In the genomic region with DNA sequence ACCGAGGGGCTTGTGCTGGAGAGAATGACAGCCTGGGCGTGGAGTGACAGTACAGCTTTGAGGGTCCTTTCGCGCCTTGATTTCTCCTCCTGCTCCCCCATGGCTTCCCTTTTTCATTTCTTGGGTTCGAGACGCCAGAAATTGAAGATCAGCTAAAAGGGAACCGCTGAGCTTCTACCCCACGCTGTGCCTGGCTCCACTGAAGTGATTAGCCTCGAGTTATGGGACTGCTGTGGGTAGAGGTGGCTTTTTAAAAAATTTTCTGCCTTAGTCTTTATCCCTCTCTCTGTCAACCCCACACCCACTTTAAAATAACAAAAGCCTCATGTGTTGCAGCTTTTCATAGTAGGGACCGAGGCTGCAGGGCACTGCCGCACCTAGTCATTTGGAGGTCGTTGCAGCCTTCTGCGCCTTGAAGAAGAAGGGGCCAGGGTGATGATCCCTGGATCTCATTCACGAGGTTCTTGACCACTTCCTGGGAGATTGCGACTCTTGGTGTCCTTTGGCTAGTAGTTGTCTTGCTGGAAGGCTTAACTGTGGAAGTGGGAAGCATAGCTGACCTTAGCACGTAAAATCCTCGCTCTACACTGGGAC, we compare ENCODE assay signal across 8 cellular contexts. TPM values are rescaled to one million over a fixed set of nuclear protein-coding genes. Genes with fewer than 3 reads are reported as not detected.
DNase-seq lines count a peak whose midpoint lies in the region; ATAC-seq and TF ChIP-seq lines count a peak whose summit lies in the region.

No MANE protein-coding gene starts in this region.

- H3K4me3 Mint-ChIP-seq in T-helper 1 cell treated with Interleukin-12 subunit alpha and Interleukin-12 subunit beta and Interleukin-4 antibody, amounts not matched to agents 30 μg/mL and 1 μg/mL, for 36 hours = peak overlapping the region; percentile 92
- peak overlapping the region; percentile 92 to 97 (median 97) for H3K4me3 Mint-ChIP-seq in nephron

- H3K36me3 ChIP-seq in HEK293 (ENCODE audit: control insufficient read depth in 2 of 2, insufficient read depth in 1 of 2, low read length in 2 of 2) = no peaks in the 10 kb centered on the region

- no peaks in the 10 kb centered on the region for H3K27me3 Mint-ChIP-seq in T-helper 1 cell treated with Interleukin-12 subunit alpha and Interleukin-12 subunit beta and Interleukin-4 antibody, amounts not matched to agents 30 μg/mL and 1 μg/mL, for 36 hours (ENCODE audit: low read depth)
- no peaks in the 10 kb centered on the region for H3K27me3 Mint-ChIP-seq in nephron (ENCODE audit: low read depth)

- no peak for TF ChIP-seq CTCF in HEK293 (tag by site-specific recombination; IDR thresholded peaks at IDR 0.05)
- no peak for TF ChIP-seq CTCF in nephron (IDR thresholded peaks at IDR 0.05; ENCODE audit: unreplicated experiment in 3 of 3)

- H3K4me1 ChIP-seq in HEK293 (ENCODE audit: control insufficient read depth, insufficient read depth, low read length) = peaks cover 5% of the 10 kb centered on the region; the same call in 1 of the 2 replicates

- H3K27ac ChIP-seq in HEK293 (ENCODE audit: extremely low read depth, low read depth, low read length) = no peak overlapping the region; the same call in 1 of the 2 replicates

- H3K9me3 ChIP-seq in HEK293 (ENCODE audit: control insufficient read depth, insufficient read depth, low read depth, low read length) = no peaks in the 10 kb centered on the region

- peak overlapping the region; percentile 93 for H3K4me3 ChIP-seq in HEK293 (ENCODE audit: low read depth, low read length)

- H3K27ac Mint-ChIP-seq in T-helper 1 cell treated with Interleukin-12 subunit alpha and Interleukin-12 subunit beta and Interleukin-4 antibody, amounts not matched to agents 30 μg/mL and 1 μg/mL, for 36 hours = peak overlapping the region; percentile 99
- H3K27ac Mint-ChIP-seq in nephron = peak overlapping the region; percentile 99

- ATAC-seq in esophagus mucosa = peak; percentile 6
- ATAC-seq in GM19467 (IDR thresholded peaks at IDR 0.05; ENCODE audit: unreplicated experiment) = no peak

- H3K9me3 Mint-ChIP-seq in T-helper 1 cell treated with Interleukin-12 subunit alpha and Interleukin-12 subunit beta and Interleukin-4 antibody, amounts not matched to agents 30 μg/mL and 1 μg/mL, for 36 hours = no peaks in the 10 kb centered on the region
- no peaks in the 10 kb centered on the region for H3K9me3 Mint-ChIP-seq in nephron

- CTCF ChIA-PET in HEK293 (lab: Yijun Ruan, JAX) = interaction anchor here (0.5 to 1.0 kb wide), 3 partner anchors 211 to 341 kb away, joined by 3 to 4 read pairs (median 3); no protein-coding TSS in a partner anchor

- DNase-seq in COLO668 (lab: John Stamatoyannopoulos, UW; ENCODE audit: unreplicated experiment) (peak; percentile 10), DMS153 (lab: John Stamatoyannopoulos, UW) (no peak), GM19240 (ENCODE audit: insufficient read length, low spot score) (no peak)

- peaks cover 35% of the 10 kb centered on the region for H3K4me1 Mint-ChIP-seq in T-helper 1 cell treated with Interleukin-12 subunit alpha and Interleukin-12 subunit beta and Interleukin-4 antibody, amounts not matched to agents 30 μg/mL and 1 μg/mL, for 36 hours (ENCODE audit: low read depth)
- peaks cover 34% of the 10 kb centered on the region for H3K4me1 Mint-ChIP-seq in nephron

- POLR2A ChIA-PET in HEK293 (lab: Yijun Ruan, JAX) = interaction anchor here (0.9 to 3.0 kb wide), 5 partner anchors 10 to 366 kb away, joined by 3 to 22 read pairs (median 3); a partner anchor contains a TSS

- H3K36me3 Mint-ChIP-seq in T-helper 1 cell treated with Interleukin-12 subunit alpha and Interleukin-12 subunit beta and Interleukin-4 antibody, amounts not matched to agents 30 μg/mL and 1 μg/mL, for 36 hours (ENCODE audit: low read depth) = peaks cover 4% of the 10 kb centered on the region
- peaks cover 6% of the 10 kb centered on the region for H3K36me3 Mint-ChIP-seq in nephron (ENCODE audit: low read depth)

TF ChIP-seq in HEK293, 187 proteins besides CTCF, POLR2A, EP300 and RAD21:
- TF ChIP-seq ZNF324 (tag by site-specific recombination; IDR thresholded peaks at IDR 0.05) (no peak), PRDM1 (tag by site-specific recombination; IDR thresholded peaks at IDR 0.05) (peak; percentile 57), ZBTB48 (tag by site-specific recombination; IDR thresholded peaks at IDR 0.05) (peak; percentile 98), GLIS1 (tag by site-specific recombination; IDR thresholded peaks at IDR 0.05) (peak; percentile 28; the same call in 1 of the 2 replicates), ZNF658 (tag by site-specific recombination; IDR thresholded peaks at IDR 0.05) (no peak)

RNA-seq across cellular contexts. Expression of a gene that starts 0.6 kb away (rescaled TPM):
- 26.7 TPM for total RNA-seq in esophagus mucosa

RNA-seq across cellular contexts. Expression of a gene that starts 0.8 kb away (rescaled TPM):
- 4.3 TPM for total RNA-seq in esophagus mucosa
